Comparison of ENCODE assay signal across 10 cellular contexts in the genomic region with DNA sequence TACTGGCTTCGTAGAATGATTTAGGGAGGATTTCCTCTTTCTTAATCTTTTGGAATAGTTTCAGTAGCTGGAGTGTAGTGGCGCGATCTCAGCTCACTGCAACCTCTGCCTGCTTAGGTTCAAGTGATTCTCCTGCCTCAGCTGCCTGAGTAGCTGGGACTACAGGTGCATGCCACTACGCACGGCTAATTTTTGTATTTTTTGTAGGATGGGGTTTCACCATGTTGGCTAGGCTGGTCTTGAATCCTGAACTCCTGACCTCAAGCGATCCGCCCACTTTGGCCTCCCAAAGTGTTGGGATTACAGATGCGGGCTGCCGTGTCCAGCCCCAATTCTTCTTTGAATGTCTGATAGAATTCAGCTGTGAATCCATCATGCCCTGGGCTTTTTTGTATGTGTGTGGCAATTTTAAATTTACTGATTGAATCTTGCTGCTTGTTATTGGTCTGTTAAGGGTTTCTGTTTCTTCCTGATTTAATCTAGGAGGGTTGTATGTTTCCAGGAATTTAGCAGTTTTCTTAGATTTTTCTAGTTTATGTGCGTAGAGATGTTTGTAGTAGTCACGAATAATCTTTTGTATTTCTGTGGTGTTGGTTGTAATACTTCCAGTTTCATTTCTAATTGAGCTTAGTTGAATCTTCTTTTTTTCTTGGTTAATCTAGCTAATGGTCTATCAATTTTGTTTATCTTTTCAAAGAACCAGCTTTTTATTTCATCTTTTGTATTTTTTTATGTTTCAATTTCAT. TPM values are rescaled to one million over a fixed set of nuclear protein-coding genes. Genes with fewer than 3 reads are reported as not detected.
DNase-seq lines count a peak whose midpoint lies in the region; ATAC-seq and TF ChIP-seq lines count a peak whose summit lies in the region.
"Had no signal": no experiment of that assay in that cellular context is flagged by ENCODE, and none has a peak within 500 bp of the region (broad histone marks: within the 10 kb centered on the region; RNA-seq: fewer than 3 reads in every experiment).

No MANE protein-coding gene starts in this region.

- peak overlapping the region; percentile 90 for H3K4me3 Mint-ChIP-seq in activated naive CD8-positive, alpha-beta T cell
- no peak overlapping the region for H3K4me3 Mint-ChIP-seq in glutamatergic neuron (ENCODE audit: unreplicated experiment)

- H3K4me3 ChIP-seq in Peyer's patch (peak overlapping the region in 2 of 4 donors; percentile 29 to 32), stomach smooth muscle (ENCODE audit: low read length in 2 of 2) (peak overlapping the region; percentile 31 to 46)

- H3K9me3 ChIP-seq in Peyer's patch = peaks cover 0 to 4% (median 0%) of the 10 kb centered on the region in 4 donors
- no peaks in the 10 kb centered on the region for H3K9me3 ChIP-seq in stomach smooth muscle (ENCODE audit: control insufficient read depth in 2 of 2, low read length in 2 of 2)

- TF ChIP-seq POLR2A in Peyer's patch (IDR thresholded peaks at IDR 0.05) = no peak

- peaks cover 71% of the 10 kb centered on the region for H3K4me1 Mint-ChIP-seq in activated naive CD8-positive, alpha-beta T cell (ENCODE audit: low read depth)
- H3K4me1 Mint-ChIP-seq in glutamatergic neuron (ENCODE audit: low read depth, unreplicated experiment) = no peaks in the 10 kb centered on the region

- H3K27ac Mint-ChIP-seq in activated naive CD8-positive, alpha-beta T cell = peak overlapping the region; percentile 93
- H3K27ac Mint-ChIP-seq in glutamatergic neuron (ENCODE audit: unreplicated experiment) = no peak overlapping the region

- no peaks in the 10 kb centered on the region for H3K27me3 ChIP-seq in Peyer's patch
- no peaks in the 10 kb centered on the region for H3K27me3 ChIP-seq in stomach smooth muscle (ENCODE audit: control insufficient read depth in 1 of 2, insufficient read depth in 2 of 2, low read length in 2 of 2)

- TF ChIP-seq CTCF in Peyer's patch (IDR thresholded peaks at IDR 0.05) (no peak), glutamatergic neuron (IDR thresholded peaks at IDR 0.05; ENCODE audit: partially characterized antibody, unreplicated experiment) (no peak)

- H3K9ac ChIP-seq in stomach smooth muscle (ENCODE audit: low read length in 2 of 2) = peak overlapping the region in 1 of 2 donors; percentile 15

- peaks cover 5% of the 10 kb centered on the region for H3K9me3 Mint-ChIP-seq in activated naive CD8-positive, alpha-beta T cell (ENCODE audit: low read depth)
- peaks cover 3% of the 10 kb centered on the region for H3K9me3 Mint-ChIP-seq in glutamatergic neuron (ENCODE audit: unreplicated experiment)

- H3K4me1 ChIP-seq in Peyer's patch (peaks cover 0 to 10% (median 0%) of the 10 kb centered on the region in 4 donors), stomach smooth muscle (ENCODE audit: control insufficient read depth, insufficient read depth, low read length) (no peaks in the 10 kb centered on the region)

- H3K36me3 ChIP-seq in Peyer's patch (no peaks in the 10 kb centered on the region), stomach smooth muscle (ENCODE audit: control insufficient read depth in 2 of 2, insufficient read depth in 2 of 2, low read length in 2 of 2) (no peaks in the 10 kb centered on the region)

- no peaks in the 10 kb centered on the region for H3K27me3 Mint-ChIP-seq in activated naive CD8-positive, alpha-beta T cell
- no peaks in the 10 kb centered on the region for H3K27me3 Mint-ChIP-seq in glutamatergic neuron (ENCODE audit: unreplicated experiment)

- ATAC-seq in HG02798 (IDR thresholded peaks at IDR 0.05; ENCODE audit: poor library complexity, unreplicated experiment) = no peak

- no peak for DNase-seq in Peyer's patch
- DNase-seq in left kidney (ENCODE audit: low read depth, low spot score) = peak; percentile 24
- no peak for DNase-seq in glutamatergic neuron
- no peak for DNase-seq in stimulated activated CD4-positive, alpha-beta T cell treated with anti-CD3 and anti-CD28 coated beads, Interleukin-4, amount 100 ng/mL, for 24 hours
- DNase-seq: central memory CD4-positive, alpha-beta T cell; NCI-H1048; stimulated activated CD4-positive, alpha-beta T cell treated with anti-CD3 and anti-CD28 coated beads, Interleukin-15, amount 100 ng/mL, for 24 hours had no signal

- peaks cover 10% of the 10 kb centered on the region for H3K36me3 Mint-ChIP-seq in activated naive CD8-positive, alpha-beta T cell
- H3K36me3 Mint-ChIP-seq in glutamatergic neuron (ENCODE audit: unreplicated experiment) = peaks cover 17% of the 10 kb centered on the region

- peak overlapping the region; percentile 18 to 65 (median 38) for H3K27ac ChIP-seq in Peyer's patch
- no peak overlapping the region for H3K27ac ChIP-seq in stomach smooth muscle (ENCODE audit: low read length)

RNA-seq across cellular contexts. Expression of gene MAN1C1, which starts 15.3 kb away (rescaled TPM):
- total RNA-seq in Peyer's patch = 10 to 100 TPM in 1 of 4 donors, 1 to 10 TPM in 3; 2.3 to 10.7 (median 6.7) TPM
- total RNA-seq in glutamatergic neuron (ENCODE audit: unreplicated experiment) = 5.4 TPM
